In genomic region chr19:36687214-36688056, GRCh38 we compare ENCODE assay signal across 8 cellular contexts. TPM values are rescaled to one million over a fixed set of nuclear protein-coding genes. Genes with fewer than 3 reads are reported as not detected.
DNase-seq lines count a peak whose midpoint lies in the region; ATAC-seq and TF ChIP-seq lines count a peak whose summit lies in the region.

Gene ZNF567, plus strand, starts transcription at chr19:36687612. Its CDS starts 7,256 bp downstream, at chr19:36694868.

- H3K9me3 Mint-ChIP-seq in activated naive CD8-positive, alpha-beta T cell (ENCODE audit: low read depth): peaks cover 10% of the 10 kb centered on the region
- H3K9me3 Mint-ChIP-seq in glutamatergic neuron (ENCODE audit: unreplicated experiment): peaks cover 20% of the 10 kb centered on the region

- CTCF ChIA-PET in SK-N-SH (lab: Yijun Ruan, JAX): no interaction called here

- under 1% methylated on average over 56 of the region's 69 CpGs for WGBS in SK-N-SH (ENCODE audit: low lambda C conversion rate)
- 0% methylated on average over 55 to 69 of the region's 69 CpGs for WGBS in testis, 2 donors

- no peaks in the 10 kb centered on the region for H3F3A ChIP-seq in SK-N-SH (replicated peaks; ENCODE audit: insufficient read depth)

- ATAC-seq in omental fat pad (ENCODE audit: low FRiP score): peak; percentile 99

- H3K4me3 ChIP-seq in HFF-Myc (replicated peaks; ENCODE audit: low read depth, low read length) (peak within 1 kb of the TSS; percentile 81), SK-N-SH (ENCODE audit: low read depth in 2 of 2, low read length in 1 of 2) (peak within 1 kb of the TSS; percentile 81 to 90), testis (peak within 1 kb of the TSS; percentile 68 to 80)

- H3K27ac Mint-ChIP-seq in activated naive CD8-positive, alpha-beta T cell: peak within 1 kb of the TSS; percentile 98
- H3K27ac Mint-ChIP-seq in glutamatergic neuron (ENCODE audit: unreplicated experiment): peak within 1 kb of the TSS; percentile 85

- POLR2A ChIA-PET in SK-N-SH (lab: Yijun Ruan, JAX): interaction anchor here (1.5 kb wide), 1 partner anchor 21 kb away, joined by 5 read pairs; the partner anchor contains the start of gene ZNF461

- intact Hi-C loops in testis (cut with DNase I; ENCODE audit: low total_unique reads): no loop called here

- H3K27ac ChIP-seq in SK-N-SH (ENCODE audit: low read depth in 2 of 2, low read length in 1 of 2) (peak within 1 kb of the TSS; percentile 16 to 20; a peak in 2 of 4 replicates), testis (peak within 1 kb of the TSS; percentile 8 to 56)

- H3K4me2 ChIP-seq in SK-N-SH: peak within 1 kb of the TSS; percentile 75

- TF ChIP-seq CTCF in HFF-Myc (IDR thresholded peaks at IDR 0.05; ENCODE audit: low read depth, low read length, missing control alignments) (no peak), SK-N-SH (IDR thresholded peaks at IDR 0.05) (no peak), glutamatergic neuron (IDR thresholded peaks at IDR 0.05; ENCODE audit: partially characterized antibody, unreplicated experiment) (no peak), omental fat pad (IDR thresholded peaks at IDR 0.05) (no peak), testis (IDR thresholded peaks at IDR 0.05) (peak in 1 of 3 experiments; percentile 19)

- peak within 1 kb of the TSS; percentile 78 for H3K9ac ChIP-seq in SK-N-SH

- peaks cover 36% of the 10 kb centered on the region for H3K36me3 Mint-ChIP-seq in activated naive CD8-positive, alpha-beta T cell
- H3K36me3 Mint-ChIP-seq in glutamatergic neuron (ENCODE audit: unreplicated experiment): peaks cover 35% of the 10 kb centered on the region

- no peaks in the 10 kb centered on the region for H3K27me3 Mint-ChIP-seq in activated naive CD8-positive, alpha-beta T cell
- H3K27me3 Mint-ChIP-seq in glutamatergic neuron (ENCODE audit: unreplicated experiment): peaks cover 15% of the 10 kb centered on the region

- no peaks in the 10 kb centered on the region for H3K9me2 ChIP-seq in SK-N-SH

- H3K4me1 ChIP-seq in SK-N-SH (ENCODE audit: control insufficient read depth in 1 of 2, insufficient read depth in 2 of 2, low read depth in 1 of 2, low read length in 1 of 2) (peaks cover 0 to 6% of the 10 kb centered on the region in 2 experiments; a peak in 1 of 4 replicates), testis (peaks cover 12% of the 10 kb centered on the region)

- no peaks in the 10 kb centered on the region; the same call in 1 of the 2 replicates for H3K9me3 ChIP-seq in SK-N-SH
- H3K9me3 ChIP-seq in testis: no peaks in the 10 kb centered on the region

- DNase-seq in GM04503 (ENCODE audit: low read depth) (peak; percentile 60), HFF-Myc (ENCODE audit: extremely low read depth, low read depth) (peak; percentile 77), NCI-H1092 (lab: John Stamatoyannopoulos, UW) (peak; percentile 87), SK-N-SH (peak; percentile 98), glutamatergic neuron (peak; percentile 98), omental fat pad (ENCODE audit: low spot score) (peak; percentile 96), testis (peak; percentile 99)

- H2AFZ ChIP-seq in SK-N-SH (ENCODE audit: low read depth): peak within 1 kb of the TSS; percentile 90

- H3K27me3 ChIP-seq in SK-N-SH (ENCODE audit: insufficient read depth) (no peaks in the 10 kb centered on the region), testis (no peaks in the 10 kb centered on the region)

- peaks cover 60% of the 10 kb centered on the region for H3K79me2 ChIP-seq in SK-N-SH (ENCODE audit: insufficient read depth)

- H3K36me3 ChIP-seq in SK-N-SH (replicated peaks in 1 of 2; ENCODE audit: control insufficient read depth in 1 of 2, insufficient read depth in 2 of 2, low read length in 1 of 2) (peaks cover 29 to 37% of the 10 kb centered on the region in 2 experiments), testis (ENCODE audit: low read depth, missing control alignments) (no peaks in the 10 kb centered on the region)

- TF ChIP-seq RAD21 in SK-N-SH (IDR thresholded peaks at IDR 0.05; ENCODE audit: low read length): no peak

- no peak for TF ChIP-seq EP300 in SK-N-SH (IDR thresholded peaks at IDR 0.05; ENCODE audit: borderline replicate concordance in 1 of 2, low read depth in 1 of 2, low read length in 1 of 2)

- H3K4me1 Mint-ChIP-seq in activated naive CD8-positive, alpha-beta T cell (ENCODE audit: low read depth): peaks cover 33% of the 10 kb centered on the region
- H3K4me1 Mint-ChIP-seq in glutamatergic neuron (ENCODE audit: low read depth, unreplicated experiment): peaks cover 5% of the 10 kb centered on the region

- H3K4me3 Mint-ChIP-seq in activated naive CD8-positive, alpha-beta T cell: peak within 1 kb of the TSS; percentile 99
- H3K4me3 Mint-ChIP-seq in glutamatergic neuron (ENCODE audit: unreplicated experiment): peak within 1 kb of the TSS; percentile 87

- no peak for TF ChIP-seq POLR2A in testis (IDR thresholded peaks at IDR 0.05)

- H4K20me1 ChIP-seq in SK-N-SH (ENCODE audit: insufficient read depth): no peaks in the 10 kb centered on the region

TF ChIP-seq in SK-N-SH, 30 proteins besides CTCF, POLR2A, EP300 and RAD21 (continues in another document):
- TF ChIP-seq, protein P1, sequence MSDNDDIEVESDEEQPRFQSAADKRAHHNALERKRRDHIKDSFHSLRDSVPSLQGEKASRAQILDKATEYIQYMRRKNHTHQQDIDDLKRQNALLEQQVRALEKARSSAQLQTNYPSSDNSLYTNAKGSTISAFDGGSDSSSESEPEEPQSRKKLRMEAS (IDR thresholded peaks at IDR 0.05; ENCODE audit: low read depth): peak; percentile 61
- TF ChIP-seq GATA2 (CRISPR knock-in tag; IDR thresholded peaks at IDR 0.05): no peak
- TF ChIP-seq FOSL2 (IDR thresholded peaks at IDR 0.05; ENCODE audit: borderline replicate concordance, low read depth): no peak
- TF ChIP-seq, protein P2, sequence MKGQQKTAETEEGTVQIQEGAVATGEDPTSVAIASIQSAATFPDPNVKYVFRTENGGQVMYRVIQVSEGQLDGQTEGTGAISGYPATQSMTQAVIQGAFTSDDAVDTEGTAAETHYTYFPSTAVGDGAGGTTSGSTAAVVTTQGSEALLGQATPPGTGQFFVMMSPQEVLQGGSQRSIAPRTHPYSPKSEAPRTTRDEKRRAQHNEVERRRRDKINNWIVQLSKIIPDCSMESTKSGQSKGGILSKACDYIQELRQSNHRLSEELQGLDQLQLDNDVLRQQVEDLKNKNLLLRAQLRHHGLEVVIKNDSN (IDR thresholded peaks at IDR 0.05; ENCODE audit: borderline replicate concordance, low read depth): no peak
- no peak for TF ChIP-seq EZH2phosphoT487 (IDR thresholded peaks at IDR 0.05; ENCODE audit: borderline replicate concordance, low read depth)
- TF ChIP-seq MEF2A (IDR thresholded peaks at IDR 0.05; ENCODE audit: borderline replicate concordance, low read depth): no peak
- peak; percentile 95 for TF ChIP-seq CHD2 (IDR thresholded peaks at IDR 0.05; ENCODE audit: low read length, partially characterized antibody)
- TF ChIP-seq, protein P3, sequence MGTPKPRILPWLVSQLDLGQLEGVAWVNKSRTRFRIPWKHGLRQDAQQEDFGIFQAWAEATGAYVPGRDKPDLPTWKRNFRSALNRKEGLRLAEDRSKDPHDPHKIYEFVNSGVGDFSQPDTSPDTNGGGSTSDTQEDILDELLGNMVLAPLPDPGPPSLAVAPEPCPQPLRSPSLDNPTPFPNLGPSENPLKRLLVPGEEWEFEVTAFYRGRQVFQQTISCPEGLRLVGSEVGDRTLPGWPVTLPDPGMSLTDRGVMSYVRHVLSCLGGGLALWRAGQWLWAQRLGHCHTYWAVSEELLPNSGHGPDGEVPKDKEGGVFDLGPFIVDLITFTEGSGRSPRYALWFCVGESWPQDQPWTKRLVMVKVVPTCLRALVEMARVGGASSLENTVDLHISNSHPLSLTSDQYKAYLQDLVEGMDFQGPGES (IDR thresholded peaks at IDR 0.05; ENCODE audit: low read depth, low read length): no peak
- TF ChIP-seq ELF1 (IDR thresholded peaks at IDR 0.05): peak; percentile 79
- no peak for TF ChIP-seq RFX5 (IDR thresholded peaks at IDR 0.05; ENCODE audit: low read length)
- no peak for TF ChIP-seq REST (IDR thresholded peaks at IDR 0.05; ENCODE audit: low read depth, low read length)
- TF ChIP-seq SIN3A (IDR thresholded peaks at IDR 0.05; ENCODE audit: borderline replicate concordance, low read depth, low read length): peak; percentile 25; the same call in 1 of the 2 replicates
- peak; percentile 89 for TF ChIP-seq MXI1 (IDR thresholded peaks at IDR 0.05; ENCODE audit: low read depth, low read length)
- no peak for TF ChIP-seq FOXM1 (IDR thresholded peaks at IDR 0.05; ENCODE audit: low read depth)
- no peak for TF ChIP-seq YY1 (IDR thresholded peaks at IDR 0.05; ENCODE audit: low read depth)
- peak; percentile 65 for TF ChIP-seq GABPA (IDR thresholded peaks at IDR 0.05; ENCODE audit: low read depth)

RNA-seq across cellular contexts. Expression of gene ZNF567, which starts in this region (rescaled TPM):
- polyA plus RNA-seq in SK-N-SH (2012; rRNA removed) (4.1 and 4.5 TPM in 2 replicates), testis (ENCODE audit: insufficient read depth, low read depth, low replicate concordance) (17.9 TPM)
- polyA plus RNA-seq in SK-N-SH (2012; cell fraction: cytosol; rRNA removed): 3.9 and 4.8 TPM in 2 replicates
- 3.4 and 8.4 TPM in 2 replicates for polyA plus RNA-seq in SK-N-SH (2012; cell fraction: nucleus; rRNA removed)
- total RNA-seq in glutamatergic neuron (ENCODE audit: unreplicated experiment) (5.8 TPM), omental fat pad (10 to 100 TPM in 1 of 4 donors, 1 to 10 TPM in 3; 6.4 to 11.2 (median 8.0) TPM), testis (10 to 100 TPM in 1 of 2 donors, 1 to 10 TPM in 1; 9.8 to 17.0 TPM)

Comparison
In these comparisons a context has a peak if more than half of its experiments do, and no peak if none do; other contexts are left out.
1. Peak in every context shown above with its lines: DNase-seq, ATAC-seq, H3K4me3 ChIP-seq and H3K27ac ChIP-seq.